Comparison of ENCODE assay signal across 15 cellular contexts in the genomic region with DNA sequence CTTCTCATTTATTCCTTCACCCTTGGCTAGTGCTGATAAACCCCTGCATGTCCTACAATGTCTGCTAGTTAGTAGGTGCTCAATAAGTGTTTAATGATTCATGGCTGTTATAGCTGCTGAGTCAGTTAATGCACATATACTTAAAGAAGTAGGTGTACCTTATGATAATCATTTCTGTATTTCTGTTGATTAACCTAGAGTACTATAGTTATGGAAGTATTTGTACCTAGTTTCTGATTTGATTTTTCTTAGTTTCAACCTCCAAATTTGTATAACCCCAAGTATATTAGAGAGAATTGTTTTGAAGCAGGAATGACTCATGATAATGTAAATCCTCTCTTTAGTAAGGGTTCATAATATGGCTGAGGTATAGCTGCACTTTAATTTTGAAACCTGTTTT. TPM values are rescaled to one million over a fixed set of nuclear protein-coding genes. Genes with fewer than 3 reads are reported as not detected.
DNase-seq lines count a peak whose midpoint lies in the region; ATAC-seq and TF ChIP-seq lines count a peak whose summit lies in the region.
"Had no signal": no experiment of that assay in that cellular context is flagged by ENCODE, and none has a peak within 500 bp of the region (broad histone marks: within the 10 kb centered on the region; RNA-seq: fewer than 3 reads in every experiment).

No MANE protein-coding gene starts in this region.

- intact Hi-C loops in activated CD4-positive, alpha-beta T cell treated with anti-CD3 and anti-CD28 coated beads for 36 hours (cut with DNase I, micrococcal nuclease) = loop anchor here in 1 of 2 experiments (10.0 kb wide), 1 partner anchor 247 kb away; a partner anchor contains a TSS

- H3K36me3 ChIP-seq in smooth muscle cell (ENCODE audit: low read depth) (no peaks in the 10 kb centered on the region), SJCRH30 (0 out of 2 replicates have a peak, but pooled peaks cover 6% of the 10 kb centered on the region)

- TF ChIP-seq CTCF in smooth muscle cell (IDR thresholded peaks at IDR 0.05; ENCODE audit: borderline replicate concordance, insufficient read depth, poor library complexity, severe bottlenecking) = no peak

- H3K27me3 ChIP-seq in smooth muscle cell (ENCODE audit: low read depth) (no peaks in the 10 kb centered on the region), SJCRH30 (no peaks in the 10 kb centered on the region)

- no peak overlapping the region for H3K4me3 Mint-ChIP-seq in activated CD4-positive, alpha-beta T cell treated with anti-CD3 and anti-CD28 coated beads for 36 hours
- no peak overlapping the region for H3K4me3 Mint-ChIP-seq in activated CD4-positive, alpha-beta T cell treated with anti-CD3 and anti-CD28 coated beads, Interleukin-2, amount 10 ng/mL, durations not matched to agents 7 days and 5 days
- H3K4me3 Mint-ChIP-seq: activated naive CD8-positive, alpha-beta T cell; naive B cell; WTC11 had no signal

- peak overlapping the region; percentile 25 for H3K27ac ChIP-seq in smooth muscle cell (ENCODE audit: low read depth)
- no peak overlapping the region for H3K27ac ChIP-seq in SJCRH30
- H3K27ac ChIP-seq: skin epidermis had no signal

- CTCF ChIA-PET in activated CD4-positive, alpha-beta T cell treated with anti-CD3 and anti-CD28 coated beads for 36 hours (lab: Charles Lee) = interaction anchor here (1.1 to 1.6 kb wide), 3 partner anchors 9 to 60 kb away, joined by 4 to 5 read pairs (median 4); a partner anchor contains a TSS
- CTCF ChIA-PET in activated CD4-positive, alpha-beta T cell treated with anti-CD3 and anti-CD28 coated beads, Interleukin-2, amount 10 ng/mL, durations not matched to agents 7 days and 5 days (lab: Charles Lee) = interaction anchor here (1.2 to 1.4 kb wide), 2 partner anchors 9 to 15 kb away, joined by 3 read pairs; a partner anchor contains a TSS

- H3K9me3 ChIP-seq in smooth muscle cell (replicated peaks; ENCODE audit: low read depth) = no peaks in the 10 kb centered on the region
- no peaks in the 10 kb centered on the region for H3K9me3 ChIP-seq in SJCRH30 (replicated peaks)

- H3K36me3 Mint-ChIP-seq in activated CD4-positive, alpha-beta T cell treated with anti-CD3 and anti-CD28 coated beads for 36 hours (ENCODE audit: low read depth) = no peaks in the 10 kb centered on the region
- no peaks in the 10 kb centered on the region for H3K36me3 Mint-ChIP-seq in activated CD4-positive, alpha-beta T cell treated with anti-CD3 and anti-CD28 coated beads, Interleukin-2, amount 10 ng/mL, durations not matched to agents 7 days and 5 days (ENCODE audit: low read depth)
- H3K36me3 Mint-ChIP-seq: activated naive CD8-positive, alpha-beta T cell; naive B cell; WTC11 had no signal

- POLR2A ChIA-PET in activated CD4-positive, alpha-beta T cell treated with anti-CD3 and anti-CD28 coated beads for 36 hours (lab: Charles Lee) = no interaction called here
- POLR2A ChIA-PET in activated CD4-positive, alpha-beta T cell treated with anti-CD3 and anti-CD28 coated beads, Interleukin-2, amount 10 ng/mL, durations not matched to agents 7 days and 5 days (lab: Charles Lee) = no interaction called here

- H3K79me2 ChIP-seq in smooth muscle cell (ENCODE audit: low read depth) = peaks cover 100% of the 10 kb centered on the region

- no peaks in the 10 kb centered on the region for H3K9me3 Mint-ChIP-seq in activated CD4-positive, alpha-beta T cell treated with anti-CD3 and anti-CD28 coated beads for 36 hours (ENCODE audit: low read depth)
- H3K9me3 Mint-ChIP-seq in activated CD4-positive, alpha-beta T cell treated with anti-CD3 and anti-CD28 coated beads, Interleukin-2, amount 10 ng/mL, durations not matched to agents 7 days and 5 days = no peaks in the 10 kb centered on the region
- H3K9me3 Mint-ChIP-seq: naive B cell, WTC11 had no signal

- no peak overlapping the region for H2AFZ ChIP-seq in smooth muscle cell (ENCODE audit: low read depth)

- DNase-seq in activated CD4-positive, alpha-beta T cell treated with anti-CD3 and anti-CD28 coated beads for 36 hours = no peak
- DNase-seq in activated CD4-positive, alpha-beta T cell treated with anti-CD3 and anti-CD28 coated beads, Interleukin-2, amount 10 ng/mL, durations not matched to agents 7 days and 5 days = no peak
- DNase-seq in smooth muscle cell (lab: John Stamatoyannopoulos, UW; ENCODE audit: unreplicated experiment) (no peak), SKM-1 treated with dmso at 0.1 percent for 144 hours (lab: John Stamatoyannopoulos, UW; ENCODE audit: unreplicated experiment) (no peak), SJCRH30 (no peak)
- DNase-seq in effector CD4-positive, alpha-beta T cell = no peak
- DNase-seq: 8988T, DMS79, naive B cell had no signal

- H3K4me2 ChIP-seq in smooth muscle cell = peak overlapping the region; percentile 12

- H3K9ac ChIP-seq in smooth muscle cell (ENCODE audit: low read depth) = no peak overlapping the region

- H3K4me1 ChIP-seq in smooth muscle cell (ENCODE audit: low read depth) (peaks cover 23% of the 10 kb centered on the region), SJCRH30 (peaks cover 3% of the 10 kb centered on the region; the same call in 1 of the 2 replicates)

- H3K27me3 Mint-ChIP-seq in activated CD4-positive, alpha-beta T cell treated with anti-CD3 and anti-CD28 coated beads for 36 hours = peaks cover 9% of the 10 kb centered on the region
- peaks cover 8% of the 10 kb centered on the region for H3K27me3 Mint-ChIP-seq in activated CD4-positive, alpha-beta T cell treated with anti-CD3 and anti-CD28 coated beads, Interleukin-2, amount 10 ng/mL, durations not matched to agents 7 days and 5 days
- H3K27me3 Mint-ChIP-seq: naive B cell had no signal

- peaks cover 11% of the 10 kb centered on the region for H3K4me1 Mint-ChIP-seq in activated CD4-positive, alpha-beta T cell treated with anti-CD3 and anti-CD28 coated beads for 36 hours
- no peaks in the 10 kb centered on the region for H3K4me1 Mint-ChIP-seq in activated CD4-positive, alpha-beta T cell treated with anti-CD3 and anti-CD28 coated beads, Interleukin-2, amount 10 ng/mL, durations not matched to agents 7 days and 5 days

- peaks cover 7% of the 10 kb centered on the region for H3F3A ChIP-seq in smooth muscle cell (ENCODE audit: low read depth)

- ATAC-seq in activated CD4-positive, alpha-beta T cell treated with anti-CD3 and anti-CD28 coated beads for 36 hours = peak; percentile 85
- ATAC-seq in GM21786 (IDR thresholded peaks at IDR 0.05; ENCODE audit: unreplicated experiment) (peak; percentile 80), HG03175 (IDR thresholded peaks at IDR 0.05; ENCODE audit: unreplicated experiment) (peak; percentile 90)
- ATAC-seq: WTC11 had no signal

- H3K4me3 ChIP-seq in smooth muscle cell (no peak overlapping the region), SJCRH30 (no peak overlapping the region)
- H3K4me3 ChIP-seq: skin epidermis had no signal

- H3K27ac Mint-ChIP-seq in activated CD4-positive, alpha-beta T cell treated with anti-CD3 and anti-CD28 coated beads for 36 hours = no peak overlapping the region
- no peak overlapping the region for H3K27ac Mint-ChIP-seq in activated CD4-positive, alpha-beta T cell treated with anti-CD3 and anti-CD28 coated beads, Interleukin-2, amount 10 ng/mL, durations not matched to agents 7 days and 5 days
- H3K27ac Mint-ChIP-seq: activated naive CD8-positive, alpha-beta T cell; naive B cell; WTC11 had no signal

- H4K20me1 ChIP-seq in smooth muscle cell (ENCODE audit: low read depth) = peaks cover 100% of the 10 kb centered on the region

RNA-seq across cellular contexts. Expression of a gene that starts 8.9 kb away (rescaled TPM):
- 1 to 10 TPM; 5.4 to 7.7 TPM for total RNA-seq in activated CD4-positive, alpha-beta T cell treated with anti-CD3 and anti-CD28 coated beads for 36 hours
- total RNA-seq in activated CD4-positive, alpha-beta T cell treated with anti-CD3 and anti-CD28 coated beads, Interleukin-2, amount 10 ng/mL, durations not matched to agents 7 days and 5 days = 1 to 10 TPM; 8.6 to 9.3 TPM
- 61.7 and 85.4 TPM in 2 replicates for total RNA-seq in smooth muscle cell
- 24.8 and 28.5 TPM in 2 replicates for polyA plus RNA-seq in smooth muscle cell
- 63.4 and 79.5 TPM in 2 replicates for total RNA-seq in SJCRH30 (2014; rRNA removed; shearing (Covaris generic))

RNA-seq across cellular contexts. Expression of a gene that starts 51.4 kb away (rescaled TPM):
- not detected for total RNA-seq in activated CD4-positive, alpha-beta T cell treated with anti-CD3 and anti-CD28 coated beads for 36 hours
- not detected for total RNA-seq in activated CD4-positive, alpha-beta T cell treated with anti-CD3 and anti-CD28 coated beads, Interleukin-2, amount 10 ng/mL, durations not matched to agents 7 days and 5 days
- total RNA-seq in smooth muscle cell = 1.5 and 1.9 TPM in 2 replicates
- polyA plus RNA-seq in smooth muscle cell = 0.24 and 2.2 TPM in 2 replicates
- total RNA-seq in SJCRH30 (2014; rRNA removed; shearing (Covaris generic)) = 0.06 TPM in 1 of 2 replicates, not detected in the other
- total RNA-seq: H4 had no signal
